Comparison of ENCODE assay signal across 7 cellular contexts in genomic region chr17:61002316-61002736, GRCh38.
A peak's percentile ranks its signal among the peaks of the same experiment; 100 is the strongest.
DNase-seq lines count a peak whose midpoint lies in the region; ATAC-seq, FAIRE-seq and TF ChIP-seq lines count a peak whose summit lies in the region.

No MANE protein-coding gene starts in this region.

- H3K79me2 ChIP-seq in Loucy (ENCODE audit: insufficient read depth, low read length), result no peaks in the 10 kb centered on the region

- no peak for TF ChIP-seq POLR2A in upper lobe of left lung (IDR thresholded peaks at IDR 0.05)

- TF ChIP-seq CTCF in Loucy (conservative IDR thresholded peaks at IDR 0.05; ENCODE audit: low read length) (peak; percentile 78), upper lobe of left lung (IDR thresholded peaks at IDR 0.05) (peak in 5 of 6 experiments; percentile 31 to 54 (median 46))

- H3K4me2 ChIP-seq in Loucy (ENCODE audit: low read depth, low read length, poor library complexity, severe bottlenecking), result no peak overlapping the region

- H3K9me2 ChIP-seq in Loucy (replicated peaks; ENCODE audit: low read depth, low read length), result no peaks in the 10 kb centered on the region

- H3K4me3 ChIP-seq in Loucy (ENCODE audit: low read length, poor library complexity, severe bottlenecking), result no peak overlapping the region
- no peak overlapping the region for H3K4me3 ChIP-seq in upper lobe of left lung

- FAIRE-seq in TTC549 (lab: Jason Lieb, UNC), result peak; percentile 95

- DNase-seq in GM03348 (ENCODE audit: low spot score) (peak; percentile 40), hepatic stellate cell (ENCODE audit: low spot score) (peak; percentile 8), upper lobe of left lung (no peak)

- H3K27me3 ChIP-seq in Loucy (ENCODE audit: insufficient read depth, low read length, poor library complexity, severe bottlenecking) (no peaks in the 10 kb centered on the region), upper lobe of left lung (no peaks in the 10 kb centered on the region)

- TF ChIP-seq EP300 in upper lobe of left lung (IDR thresholded peaks at IDR 0.05), result no peak

- ATAC-seq in upper lobe of left lung (ENCODE audit: low FRiP score in 2 of 2), result no peak
- ATAC-seq in GM21619 (IDR thresholded peaks at IDR 0.05; ENCODE audit: unreplicated experiment), result no peak
- ATAC-seq in GM18498 (IDR thresholded peaks at IDR 0.05; ENCODE audit: unreplicated experiment), result no peak

- no peaks in the 10 kb centered on the region for H3K4me1 ChIP-seq in Loucy (ENCODE audit: insufficient read depth, low read length, poor library complexity, severe bottlenecking)
- peaks cover 3 to 26% (median 6%) of the 10 kb centered on the region in 4 donors for H3K4me1 ChIP-seq in upper lobe of left lung

- H3F3A ChIP-seq in Loucy (ENCODE audit: low read depth), result no peaks in the 10 kb centered on the region

- peak overlapping the region in 1 of 4 donors; percentile 42 for H3K27ac ChIP-seq in upper lobe of left lung

- H2AFZ ChIP-seq in Loucy (ENCODE audit: low read length), result no peak overlapping the region

- H3K9me3 ChIP-seq in Loucy (ENCODE audit: insufficient read depth, low read depth, low read length) (no peaks in the 10 kb centered on the region), upper lobe of left lung (no peaks in the 10 kb centered on the region)

- 0 to 2% methylated on average over 1 of the region's 1 CpG for WGBS in upper lobe of left lung, 2 donors

- H3K9ac ChIP-seq in Loucy (ENCODE audit: low read depth, low read length, poor library complexity, severe bottlenecking), result no peak overlapping the region

- no peaks in the 10 kb centered on the region for H4K20me1 ChIP-seq in Loucy (ENCODE audit: insufficient read depth, low read length, poor library complexity, severe bottlenecking)

- H3K36me3 ChIP-seq in Loucy (ENCODE audit: insufficient read depth, low read length) (no peaks in the 10 kb centered on the region), upper lobe of left lung (no peaks in the 10 kb centered on the region)

Comparison
In these comparisons a context has a peak if more than half of its experiments do, and no peak if none do; other contexts are left out.
1. DNase-seq: peak in GM03348 (single experiment) and hepatic stellate cell (single experiment); none in upper lobe of left lung (0 of 2).